29 cellular contexts compared by ENCODE assay signal in the genomic region with DNA sequence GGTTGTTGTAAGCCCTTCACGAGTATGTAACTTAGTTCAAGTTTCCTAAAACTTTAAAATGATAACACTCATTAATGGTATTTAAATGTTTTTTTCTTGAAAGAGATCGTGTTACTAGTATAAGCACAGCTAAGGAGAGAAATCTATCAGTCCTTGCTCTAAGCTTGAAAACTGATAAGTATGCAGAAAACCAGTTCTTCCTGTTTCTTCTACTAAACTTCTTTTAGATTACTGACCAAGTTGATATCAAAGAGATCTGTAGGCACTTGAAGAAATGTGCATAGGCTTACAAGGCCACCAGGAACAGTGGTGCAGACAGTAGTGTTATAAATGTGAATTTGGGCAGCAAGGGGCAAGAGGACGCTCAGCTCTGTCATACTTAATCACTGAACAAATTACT. TPM values are rescaled to one million over a fixed set of nuclear protein-coding genes. Genes with fewer than 3 reads are reported as not detected.
"Had no signal": no experiment of that assay in that cellular context is flagged by ENCODE, and none has a peak within 500 bp of the region (broad histone marks: within the 10 kb centered on the region; RNA-seq: fewer than 3 reads in every experiment).

No MANE protein-coding gene starts in this region.

- DNase-seq: activated CD4-positive, alpha-beta memory T cell treated with anti-CD3 and anti-CD28 coated beads, Interleukin-2, amount 10 ng/mL, durations not matched to agents 7 days and 5 days; activated CD4-positive, alpha-beta T cell treated with anti-CD3 and anti-CD28 coated beads for 48 hours; activated CD4-positive, CD25-positive, alpha-beta regulatory T cell; activated gamma-delta T cell; activated naive CD4-positive, alpha-beta T cell treated with anti-CD3 and anti-CD28 coated beads, Interleukin-2, amount 50 U/mL, for 16 hours; activated T-cell treated with anti-CD3 and anti-CD28 coated beads for 4 hours; dorsolateral prefrontal cortex; effector memory CD8-positive, alpha-beta T cell; esophagus squamous epithelium; gastrocnemius medialis; head of caudate nucleus; pancreas; sigmoid colon; stimulated activated CD4-positive, alpha-beta T cell treated with anti-CD3 and anti-CD28 coated beads, Interleukin-15, amount 100 ng/mL, for 24 hours; T-cell; transverse colon; uterus had no signal

- ATAC-seq: effector memory CD8-positive, alpha-beta T cell; gastrocnemius medialis; natural killer cell treated with Interleukin-12 subunit alpha and Interleukin-12 subunit beta and Interleukin-15 and Interleukin-18, amount 100 ng/mL, for 72 hours; pancreas; stimulated activated memory B cell treated with anti-CD40 and anti-IgM and Interleukin-4, amounts not matched to agents 10 μg/mL and 1 μg/mL and 100 μg/mL, for 72 hours; T-cell had no signal

- H3K27ac ChIP-seq: ascending aorta, dorsolateral prefrontal cortex, esophagus squamous epithelium, gastrocnemius medialis, neutrophil, sigmoid colon, transverse colon, uterus had no signal

- H3K4me3 ChIP-seq: ascending aorta, dorsolateral prefrontal cortex, esophagus squamous epithelium, gastrocnemius medialis, pancreas, sigmoid colon, smooth muscle cell, transverse colon, uterus had no signal

- FAIRE-seq: colon, islet of Langerhans, pancreas, TTC549 had no signal

- H3K27me3 ChIP-seq: ascending aorta, dorsolateral prefrontal cortex, esophagus squamous epithelium, gastrocnemius medialis, neutrophil, pancreas, sigmoid colon, transverse colon, uterus had no signal

- H3K9me3 ChIP-seq: ascending aorta, esophagus squamous epithelium, gastrocnemius medialis, neutrophil, pancreas, sigmoid colon, transverse colon, uterus had no signal

- H3K9me3 Mint-ChIP-seq: activated CD4-positive, alpha-beta memory T cell treated with anti-CD3 and anti-CD28 coated beads, Interleukin-2, amount 10 ng/mL, durations not matched to agents 7 days and 5 days; central memory CD8-positive, alpha-beta T cell; effector memory CD8-positive, alpha-beta T cell; natural killer cell treated with Interleukin-12 subunit alpha and Interleukin-12 subunit beta and Interleukin-15 and Interleukin-18, amount 100 ng/mL, for 72 hours; stimulated activated memory B cell treated with anti-CD40 and anti-IgM and Interleukin-4, amounts not matched to agents 10 μg/mL and 1 μg/mL and 100 μg/mL, for 72 hours; T-cell; T-helper 2 cell treated with Interferon-gamma antibody and Interleukin-4, amounts not matched to agents 5 μg/mL and 100 μg/mL, for 36 hours had no signal

- H3K36me3 ChIP-seq: uterus had no signal

- H3K36me3 Mint-ChIP-seq: natural killer cell treated with Interleukin-12 subunit alpha and Interleukin-12 subunit beta and Interleukin-15 and Interleukin-18, amount 100 ng/mL, for 72 hours had no signal

- H3K27ac Mint-ChIP-seq: activated CD4-positive, alpha-beta memory T cell treated with anti-CD3 and anti-CD28 coated beads, Interleukin-2, amount 10 ng/mL, durations not matched to agents 7 days and 5 days; natural killer cell treated with Interleukin-12 subunit alpha and Interleukin-12 subunit beta and Interleukin-15 and Interleukin-18, amount 100 ng/mL, for 72 hours; stimulated activated memory B cell treated with anti-CD40 and anti-IgM and Interleukin-4, amounts not matched to agents 10 μg/mL and 1 μg/mL and 100 μg/mL, for 72 hours; T-helper 2 cell treated with Interferon-gamma antibody and Interleukin-4, amounts not matched to agents 5 μg/mL and 100 μg/mL, for 36 hours had no signal

- H3K4me2 ChIP-seq: smooth muscle cell had no signal

- H3K27me3 Mint-ChIP-seq: activated CD4-positive, alpha-beta memory T cell treated with anti-CD3 and anti-CD28 coated beads, Interleukin-2, amount 10 ng/mL, durations not matched to agents 7 days and 5 days; central memory CD8-positive, alpha-beta T cell; effector memory CD8-positive, alpha-beta T cell; natural killer cell treated with Interleukin-12 subunit alpha and Interleukin-12 subunit beta and Interleukin-15 and Interleukin-18, amount 100 ng/mL, for 72 hours; stimulated activated memory B cell treated with anti-CD40 and anti-IgM and Interleukin-4, amounts not matched to agents 10 μg/mL and 1 μg/mL and 100 μg/mL, for 72 hours; T-cell had no signal

- H3K4me3 Mint-ChIP-seq: activated CD4-positive, alpha-beta memory T cell treated with anti-CD3 and anti-CD28 coated beads, Interleukin-2, amount 10 ng/mL, durations not matched to agents 7 days and 5 days; central memory CD8-positive, alpha-beta T cell; effector memory CD8-positive, alpha-beta T cell; natural killer cell treated with Interleukin-12 subunit alpha and Interleukin-12 subunit beta and Interleukin-15 and Interleukin-18, amount 100 ng/mL, for 72 hours; stimulated activated memory B cell treated with anti-CD40 and anti-IgM and Interleukin-4, amounts not matched to agents 10 μg/mL and 1 μg/mL and 100 μg/mL, for 72 hours; T-cell; T-helper 2 cell treated with Interferon-gamma antibody and Interleukin-4, amounts not matched to agents 5 μg/mL and 100 μg/mL, for 36 hours had no signal

RNA-seq across cellular contexts. Expression of gene TEX38, which starts 43.3 kb away (rescaled TPM):
- total RNA-seq: activated CD4-positive, alpha-beta memory T cell treated with anti-CD3 and anti-CD28 coated beads, Interleukin-2, amount 10 ng/mL, durations not matched to agents 7 days and 5 days; ascending aorta; esophagus squamous epithelium; gastrocnemius medialis; liver; pancreas; sigmoid colon; smooth muscle cell; T-cell; temporal lobe; transverse colon; uterus had no signal
